In genomic region chr14:68786491-68787234, GRCh38 we compare ENCODE assay signal across 8 cellular contexts. TPM values are rescaled to one million over a fixed set of nuclear protein-coding genes. Genes with fewer than 3 reads are reported as not detected.
DNase-seq lines count a peak whose midpoint lies in the region; ATAC-seq and TF ChIP-seq lines count a peak whose summit lies in the region.

No MANE protein-coding gene starts in this region.

- H3K23ac ChIP-seq in H9 (ENCODE audit: insufficient read length, low read depth, low read length), result no peak overlapping the region

- H3K79me1 ChIP-seq in H9 (ENCODE audit: insufficient read depth, low read depth, low read length, poor library complexity, severe bottlenecking), result no peaks in the 10 kb centered on the region

- peaks cover 5% of the 10 kb centered on the region; the same call in 1 of the 2 replicates for H3K27me3 Mint-ChIP-seq in H9 (ENCODE audit: low read depth)

- WGBS in H9 (ENCODE audit: extremely low coverage, insufficient read length, low lambda C conversion rate), result no CpG with 5 or more reads among the region's 7 CpGs

- H3K36me3 ChIP-seq in left ventricle myocardium inferior (peaks cover 40% of the 10 kb centered on the region), skeletal muscle tissue (ENCODE audit: control insufficient read depth in 3 of 3, insufficient read depth in 3 of 3, low read length in 3 of 3) (peaks cover 29 to 35% (median 32%) of the 10 kb centered on the region in 3 donors)

- H3K4me3 ChIP-seq in left ventricle myocardium inferior (peak overlapping the region; percentile 96), skeletal muscle tissue (ENCODE audit: low read length in 3 of 3) (peak overlapping the region in 2 of 3 donors; percentile 28 to 54)

- H3K27me3 ChIP-seq in H9 (ENCODE audit: insufficient read depth, low read length) (no peaks in the 10 kb centered on the region), left ventricle myocardium inferior (ENCODE audit: low read depth) (no peaks in the 10 kb centered on the region), skeletal muscle tissue (ENCODE audit: control insufficient read depth in 3 of 3, insufficient read depth in 3 of 3, low read length in 3 of 3) (no peaks in the 10 kb centered on the region)

- H3K4me2 ChIP-seq in H9 (ENCODE audit: insufficient read depth, insufficient read length, low read length), result no peak overlapping the region

- no peaks in the 10 kb centered on the region for H4K20me1 ChIP-seq in H9 (ENCODE audit: control insufficient read depth, insufficient read depth, insufficient read length)

- peaks cover 41 to 53% (median 48%) of the 10 kb centered on the region in 3 experiments for H3K36me3 Mint-ChIP-seq in H9 (ENCODE audit: insufficient read depth in 1 of 3, low read depth in 3 of 3)
- peaks cover 43 to 54% of the 10 kb centered on the region in 2 donors for H3K36me3 Mint-ChIP-seq in activated naive CD4-positive, alpha-beta T cell treated with anti-CD3 and anti-CD28 coated beads, Interleukin-2, amount 50 U/mL, for 72 hours

- no peak for ATAC-seq in activated naive CD4-positive, alpha-beta T cell treated with anti-CD3 and anti-CD28 coated beads, Interleukin-2, amount 50 U/mL, for 72 hours
- ATAC-seq in GM19023 (IDR thresholded peaks at IDR 0.05; ENCODE audit: unreplicated experiment), result no peak
- no peak for ATAC-seq in GM19467 (IDR thresholded peaks at IDR 0.05; ENCODE audit: unreplicated experiment)

- peaks cover 3 to 7% of the 10 kb centered on the region in 2 experiments; a peak in 3 of 5 replicates for H3K9me3 Mint-ChIP-seq in H9
- H3K9me3 Mint-ChIP-seq in activated naive CD4-positive, alpha-beta T cell treated with anti-CD3 and anti-CD28 coated beads, Interleukin-2, amount 50 U/mL, for 72 hours, result peaks cover 0 to 4% of the 10 kb centered on the region in 2 donors

- H3K27ac Mint-ChIP-seq in H9, result peak overlapping the region in 2 of 3 experiments; percentile 64 to 72; a peak in 4 of 7 replicates
- peak overlapping the region; percentile 78 to 87 for H3K27ac Mint-ChIP-seq in activated naive CD4-positive, alpha-beta T cell treated with anti-CD3 and anti-CD28 coated beads, Interleukin-2, amount 50 U/mL, for 72 hours

- H2BK15ac ChIP-seq in H9 (ENCODE audit: low read depth, low read length), result no peak overlapping the region

- H3K9me3 ChIP-seq in H9 (ENCODE audit: control insufficient read depth, low read depth, low read length), result no peaks in the 10 kb centered on the region
- H3K9me3 ChIP-seq in left ventricle myocardium inferior (replicated peaks), result no peaks in the 10 kb centered on the region
- H3K9me3 ChIP-seq in skeletal muscle tissue (ENCODE audit: control insufficient read depth in 3 of 3, low read length in 3 of 3), result no peaks in the 10 kb centered on the region

- H4K5ac ChIP-seq in H9 (ENCODE audit: insufficient read length, low read depth, low read length), result no peak overlapping the region

- no peak overlapping the region for H2BK12ac ChIP-seq in H9 (ENCODE audit: insufficient read length, low read depth, low read length)

- H2BK20ac ChIP-seq in H9 (ENCODE audit: low read depth, low read length, poor library complexity, severe bottlenecking), result no peak overlapping the region

- peak overlapping the region; percentile 6 for H3K27ac ChIP-seq in H9 (ENCODE audit: insufficient read length, low read depth, low read length)
- peak overlapping the region; percentile 100 for H3K27ac ChIP-seq in left ventricle myocardium inferior (replicated peaks)
- peak overlapping the region; percentile 44 for H3K27ac ChIP-seq in skeletal muscle tissue (ENCODE audit: low read depth, low read length)

- peak overlapping the region in 1 of 2 experiments; percentile 26; a peak in 2 of 5 replicates for H3K4me3 Mint-ChIP-seq in H9

- no peak overlapping the region for H2AFZ ChIP-seq in H9 (ENCODE audit: low read length)

- H3K18ac ChIP-seq in H9 (ENCODE audit: insufficient read length, low read depth, low read length), result no peak overlapping the region

- no peak overlapping the region for H4K8ac ChIP-seq in H9 (replicated peaks; ENCODE audit: insufficient read length, low read depth, low read length)

- H2AK5ac ChIP-seq in H9 (ENCODE audit: insufficient read length, low read length), result no peak overlapping the region

- DNase-seq in H9, result no peak
- no peak for DNase-seq in activated naive CD4-positive, alpha-beta T cell treated with anti-CD3 and anti-CD28 coated beads, Interleukin-2, amount 50 U/mL, for 72 hours (ENCODE audit: low spot score in 2 of 2)
- DNase-seq in left ventricle myocardium inferior, result no peak
- no peak for DNase-seq in NCI-H1436 treated with DMSO at 0.1 percent for 48 hours (lab: John Stamatoyannopoulos, UW)
- DNase-seq in NCI-H146 (lab: John Stamatoyannopoulos, UW), result no peak

- no peak overlapping the region for H3T11ph ChIP-seq in H9 (ENCODE audit: low read length)

- no peak overlapping the region for H3K4ac ChIP-seq in H9 (ENCODE audit: low read depth, low read length)

- H3K4me1 Mint-ChIP-seq in H9, result peaks cover 33 to 40% of the 10 kb centered on the region in 2 experiments

- H3K79me2 ChIP-seq in H9 (ENCODE audit: insufficient read depth, low read length), result peaks cover 18% of the 10 kb centered on the region; the same call in 1 of the 2 replicates

- no peak for TF ChIP-seq CTCF in H9 (conservative IDR thresholded peaks at IDR 0.05)
- TF ChIP-seq CTCF in left ventricle myocardium inferior (IDR thresholded peaks at IDR 0.05; ENCODE audit: borderline replicate concordance), result no peak

- intact Hi-C loops in left ventricle myocardium inferior (cut with micrococcal nuclease), result no loop called here

- H3K14ac ChIP-seq in H9 (ENCODE audit: insufficient read depth, low read length), result no peak overlapping the region

- H2BK5ac ChIP-seq in H9 (ENCODE audit: insufficient read length, low read length), result no peak overlapping the region

- H3K56ac ChIP-seq in H9 (ENCODE audit: insufficient read length, low read depth, low read length), result no peak overlapping the region

- no peak overlapping the region for H4K91ac ChIP-seq in H9 (ENCODE audit: insufficient read length, low read depth, low read length)

- H3K23me2 ChIP-seq in H9 (ENCODE audit: insufficient read length, low read depth, low read length, poor library complexity, severe bottlenecking), result peaks cover 8% of the 10 kb centered on the region

- H3K9ac ChIP-seq in H9 (ENCODE audit: extremely low read depth, insufficient read length, low read length) (no peak overlapping the region), skeletal muscle tissue (ENCODE audit: low read depth in 1 of 3, low read length in 3 of 3) (peak overlapping the region in 2 of 3 donors; percentile 10 to 18)

- H3K4me1 ChIP-seq in H9 (ENCODE audit: insufficient read depth, low read length) (0 out of 2 replicates have a peak, but pooled peaks cover 2% of the 10 kb centered on the region), left ventricle myocardium inferior (peaks cover 70% of the 10 kb centered on the region), skeletal muscle tissue (ENCODE audit: control insufficient read depth in 3 of 3, insufficient read depth in 3 of 3, low read length in 3 of 3) (peaks cover 27 to 32% (median 30%) of the 10 kb centered on the region in 3 donors)

- no peak overlapping the region for H2BK120ac ChIP-seq in H9 (ENCODE audit: low read depth, low read length, poor library complexity, severe bottlenecking)

RNA-seq across cellular contexts. Expression of gene ZFP36L1, which starts 6.2 kb away (rescaled TPM):
- total RNA-seq in H9 (2021) (95.0 and 109 TPM in 2 replicates), left ventricle myocardium inferior (48.0 TPM), skeletal muscle tissue (27.7 TPM)
- 100 to 1,000 TPM in 1 of 2 donors, 10 to 100 TPM in 1; 73.4 to 158 TPM for total RNA-seq in activated naive CD4-positive, alpha-beta T cell treated with anti-CD3 and anti-CD28 coated beads, Interleukin-2, amount 50 U/mL, for 72 hours

Comparison
In these comparisons a context has a peak if more than half of its experiments do, and no peak if none do; other contexts are left out.
1. H3K27ac ChIP-seq: peak in every context shown above with its lines; median percentile 100 in left ventricle myocardium inferior; 44 in skeletal muscle tissue; 6 in H9.